21 cellular contexts compared by ENCODE assay signal in genomic region chr7:111103136-111103535, GRCh38. TPM values are rescaled to one million over a fixed set of nuclear protein-coding genes. Genes with fewer than 3 reads are reported as not detected.
DNase-seq lines count a peak whose midpoint lies in the region; ATAC-seq and TF ChIP-seq lines count a peak whose summit lies in the region.
"Had no signal": no experiment of that assay in that cellular context is flagged by ENCODE, and none has a peak within 500 bp of the region (broad histone marks: within the 10 kb centered on the region; RNA-seq: fewer than 3 reads in every experiment).

No MANE protein-coding gene starts in this region.

- CTCF ChIA-PET in CD8-positive, alpha-beta T cell (lab: Charles Lee), result no interaction called here
- CTCF ChIA-PET in activated CD8-positive, alpha-beta T cell treated with anti-CD3 and anti-CD28 coated beads for 36 hours (lab: Charles Lee), result no interaction called here
- CTCF ChIA-PET in naive thymus-derived CD4-positive, alpha-beta T cell (lab: Charles Lee), result no interaction called here

- POLR2A ChIA-PET in CD8-positive, alpha-beta T cell (lab: Charles Lee), result no interaction called here
- POLR2A ChIA-PET in activated CD8-positive, alpha-beta T cell treated with anti-CD3 and anti-CD28 coated beads for 36 hours (lab: Charles Lee), result no interaction called here
- POLR2A ChIA-PET in naive thymus-derived CD4-positive, alpha-beta T cell (lab: Charles Lee), result no interaction called here

- H3K36me3 ChIP-seq in CD8-positive, alpha-beta T cell (ENCODE audit: insufficient read depth, low read length), result peaks cover 9% of the 10 kb centered on the region
- peaks cover 0 to 5% (median 3%) of the 10 kb centered on the region in 3 experiments for H3K36me3 ChIP-seq in naive thymus-derived CD4-positive, alpha-beta T cell (ENCODE audit: control insufficient read depth in 2 of 3, insufficient read depth in 3 of 3, low read length in 3 of 3)

- peaks cover 70% of the 10 kb centered on the region for H3K4me1 Mint-ChIP-seq in activated T-cell treated with anti-CD3 and anti-CD28 coated beads, Interleukin-2, amount 50 U/mL, for 24 hours (ENCODE audit: low read depth)
- H3K4me1 Mint-ChIP-seq in CD8-positive, alpha-beta T cell (ENCODE audit: low read depth), result peaks cover 74% of the 10 kb centered on the region
- peaks cover 75% of the 10 kb centered on the region for H3K4me1 Mint-ChIP-seq in activated CD8-positive, alpha-beta T cell treated with anti-CD3 and anti-CD28 coated beads for 36 hours (ENCODE audit: low read depth)
- peaks cover 16 to 83% (median 73%) of the 10 kb centered on the region in 7 donors for H3K4me1 Mint-ChIP-seq in naive thymus-derived CD4-positive, alpha-beta T cell

- H3K4me3 Mint-ChIP-seq in activated T-cell treated with anti-CD3 and anti-CD28 coated beads, Interleukin-2, amount 50 U/mL, for 24 hours, result no peak overlapping the region
- no peak overlapping the region for H3K4me3 Mint-ChIP-seq in CD8-positive, alpha-beta T cell
- no peak overlapping the region for H3K4me3 Mint-ChIP-seq in activated CD8-positive, alpha-beta T cell treated with anti-CD3 and anti-CD28 coated beads for 36 hours
- H3K4me3 Mint-ChIP-seq in naive thymus-derived CD4-positive, alpha-beta T cell, result peak overlapping the region in 3 of 10 donors; percentile 8 to 32 (median 19)
- H3K4me3 Mint-ChIP-seq: CD14-positive monocyte had no signal

- peaks cover 43% of the 10 kb centered on the region for H3K4me1 ChIP-seq in CD8-positive, alpha-beta T cell (ENCODE audit: insufficient read depth, low read length)
- H3K4me1 ChIP-seq in naive thymus-derived CD4-positive, alpha-beta T cell (ENCODE audit: control insufficient read depth in 2 of 2, insufficient read depth in 2 of 2, low read length in 2 of 2), result peaks cover 0 to 4% of the 10 kb centered on the region in 2 donors

- H3K27me3 Mint-ChIP-seq in activated T-cell treated with anti-CD3 and anti-CD28 coated beads, Interleukin-2, amount 50 U/mL, for 24 hours, result no peaks in the 10 kb centered on the region
- H3K27me3 Mint-ChIP-seq in CD8-positive, alpha-beta T cell (ENCODE audit: low read depth), result no peaks in the 10 kb centered on the region
- no peaks in the 10 kb centered on the region for H3K27me3 Mint-ChIP-seq in activated CD8-positive, alpha-beta T cell treated with anti-CD3 and anti-CD28 coated beads for 36 hours
- no peaks in the 10 kb centered on the region for H3K27me3 Mint-ChIP-seq in naive thymus-derived CD4-positive, alpha-beta T cell

- no peak for TF ChIP-seq CTCF in CD8-positive, alpha-beta T cell (IDR thresholded peaks at IDR 0.05)
- no peak for TF ChIP-seq CTCF in activated CD8-positive, alpha-beta T cell treated with anti-CD3 and anti-CD28 coated beads for 36 hours (IDR thresholded peaks at IDR 0.05)

- peaks cover 70% of the 10 kb centered on the region for H3K36me3 Mint-ChIP-seq in activated T-cell treated with anti-CD3 and anti-CD28 coated beads, Interleukin-2, amount 50 U/mL, for 24 hours (ENCODE audit: low read depth)
- H3K36me3 Mint-ChIP-seq in CD8-positive, alpha-beta T cell, result peaks cover 51% of the 10 kb centered on the region
- H3K36me3 Mint-ChIP-seq in activated CD8-positive, alpha-beta T cell treated with anti-CD3 and anti-CD28 coated beads for 36 hours (ENCODE audit: low read depth), result peaks cover 60% of the 10 kb centered on the region
- peaks cover 3 to 48% (median 27%) of the 10 kb centered on the region in 5 donors for H3K36me3 Mint-ChIP-seq in naive thymus-derived CD4-positive, alpha-beta T cell
- H3K36me3 Mint-ChIP-seq: CD14-positive monocyte had no signal

- no peak overlapping the region for H3K27ac ChIP-seq in CD8-positive, alpha-beta T cell (ENCODE audit: low read depth, low read length)
- H3K27ac ChIP-seq in naive thymus-derived CD4-positive, alpha-beta T cell (ENCODE audit: low read depth, low read length), result no peak overlapping the region
- H3K27ac ChIP-seq: KMS-11 had no signal

- ATAC-seq in CD8-positive, alpha-beta T cell, result no peak
- no peak for ATAC-seq in activated CD8-positive, alpha-beta T cell treated with anti-CD3 and anti-CD28 coated beads for 36 hours
- no peak for ATAC-seq in naive thymus-derived CD4-positive, alpha-beta T cell
- ATAC-seq: HCT116, Panc1 had no signal

- DNase-seq in activated T-cell treated with anti-CD3 and anti-CD28 coated beads, Interleukin-2, amount 50 U/mL, for 24 hours, result no peak
- no peak for DNase-seq in activated T-cell treated with anti-CD3 and anti-CD28 coated beads, Interleukin-2, amount 50 U/mL, for 48 hours
- no peak for DNase-seq in CD8-positive, alpha-beta T cell
- no peak for DNase-seq in activated CD8-positive, alpha-beta T cell treated with anti-CD3 and anti-CD28 coated beads for 36 hours
- DNase-seq in naive thymus-derived CD4-positive, alpha-beta T cell, result no peak
- DNase-seq in NCI-H1694 (lab: John Stamatoyannopoulos, UW) (no peak), nucleus accumbens (lab: John Stamatoyannopoulos, UW) (no peak)
- DNase-seq: DMS79; IMR-90; NCI-H1105; NCI-H146; NCI-H2029 treated with DMSO at 0.1 percent for 48 hours; NCI-H226; NCI-H510A treated with DMSO at 0.1 percent for 48 hours; NCI-H748 treated with DMSO at 0.1 percent for 48 hours; NK-92 treated with Interleukin-12 subunit alpha and Interleukin-12 subunit beta, amount 100 ng/mL, for 24 hours; SIG-M5 had no signal

- peak overlapping the region; percentile 8 for H3K27ac Mint-ChIP-seq in activated T-cell treated with anti-CD3 and anti-CD28 coated beads, Interleukin-2, amount 50 U/mL, for 24 hours
- H3K27ac Mint-ChIP-seq in CD8-positive, alpha-beta T cell, result peak overlapping the region; percentile 63
- peak overlapping the region; percentile 44 for H3K27ac Mint-ChIP-seq in activated CD8-positive, alpha-beta T cell treated with anti-CD3 and anti-CD28 coated beads for 36 hours
- peak overlapping the region in 5 of 9 donors; percentile 2 to 71 (median 62) for H3K27ac Mint-ChIP-seq in naive thymus-derived CD4-positive, alpha-beta T cell
- H3K27ac Mint-ChIP-seq: CD14-positive monocyte had no signal

- no peaks in the 10 kb centered on the region for H3K9me3 Mint-ChIP-seq in activated T-cell treated with anti-CD3 and anti-CD28 coated beads, Interleukin-2, amount 50 U/mL, for 24 hours
- H3K9me3 Mint-ChIP-seq in CD8-positive, alpha-beta T cell, result no peaks in the 10 kb centered on the region
- peaks cover 1% of the 10 kb centered on the region for H3K9me3 Mint-ChIP-seq in activated CD8-positive, alpha-beta T cell treated with anti-CD3 and anti-CD28 coated beads for 36 hours
- no peaks in the 10 kb centered on the region for H3K9me3 Mint-ChIP-seq in naive thymus-derived CD4-positive, alpha-beta T cell
- H3K9me3 Mint-ChIP-seq: CD14-positive monocyte had no signal

- H3K4me3 ChIP-seq in CD8-positive, alpha-beta T cell (ENCODE audit: low read depth, low read length), result no peak overlapping the region
- H3K4me3 ChIP-seq in naive thymus-derived CD4-positive, alpha-beta T cell (ENCODE audit: low read length), result no peak overlapping the region

- no peaks in the 10 kb centered on the region for H3K9me3 ChIP-seq in CD8-positive, alpha-beta T cell (ENCODE audit: low read length)
- no peaks in the 10 kb centered on the region for H3K9me3 ChIP-seq in naive thymus-derived CD4-positive, alpha-beta T cell (ENCODE audit: control insufficient read depth in 2 of 3, low read length in 3 of 3)

- H3K27me3 ChIP-seq in CD8-positive, alpha-beta T cell (ENCODE audit: insufficient read depth, low read length), result no peaks in the 10 kb centered on the region
- no peaks in the 10 kb centered on the region for H3K27me3 ChIP-seq in naive thymus-derived CD4-positive, alpha-beta T cell (ENCODE audit: control insufficient read depth in 2 of 2, insufficient read depth in 2 of 2, low read length in 2 of 2)

- intact Hi-C loops in CD8-positive, alpha-beta T cell (cut with DNase I, micrococcal nuclease), result loop anchor here in 1 of 2 experiments (5.0 kb wide), 1 partner anchor 634 kb away; no protein-coding TSS in a partner anchor
- intact Hi-C loops in activated CD8-positive, alpha-beta T cell treated with anti-CD3 and anti-CD28 coated beads for 36 hours (cut with micrococcal nuclease), result no loop called here
- intact Hi-C loops in naive thymus-derived CD4-positive, alpha-beta T cell (cut with micrococcal nuclease), result no loop called here

RNA-seq across cellular contexts. Expression of gene LRRN3, which starts 12.2 kb away (rescaled TPM):
- 1 to 10 TPM; 8.4 to 9.0 TPM for total RNA-seq in CD8-positive, alpha-beta T cell
- total RNA-seq in activated CD8-positive, alpha-beta T cell treated with anti-CD3 and anti-CD28 coated beads for 36 hours, result 10 to 100 TPM; 32.5 to 34.8 TPM
- 100 to 1,000 TPM in 3 of 5 experiments, 10 to 100 TPM in 1, 1 to 10 TPM in 1; 7.6 to 288 (median 227) TPM for total RNA-seq in naive thymus-derived CD4-positive, alpha-beta T cell
- polyA plus RNA-seq in naive thymus-derived CD4-positive, alpha-beta T cell, result 100 to 1,000 TPM; 169 to 173 TPM

Comparison
In these comparisons a context has a peak if more than half of its experiments do, and no peak if none do; other contexts are left out.
1. H3K27ac Mint-ChIP-seq: peak in every context shown above with its lines; median percentile 63 in CD8-positive, alpha-beta T cell; 62 in naive thymus-derived CD4-positive, alpha-beta T cell; 44 in activated CD8-positive, alpha-beta T cell treated with anti-CD3 and anti-CD28 coated beads for 36 hours; 8 in activated T-cell treated with anti-CD3 and anti-CD28 coated beads, Interleukin-2, amount 50 U/mL, for 24 hours.